1 cellular context compared by ENCODE assay signal in the genomic region with DNA sequence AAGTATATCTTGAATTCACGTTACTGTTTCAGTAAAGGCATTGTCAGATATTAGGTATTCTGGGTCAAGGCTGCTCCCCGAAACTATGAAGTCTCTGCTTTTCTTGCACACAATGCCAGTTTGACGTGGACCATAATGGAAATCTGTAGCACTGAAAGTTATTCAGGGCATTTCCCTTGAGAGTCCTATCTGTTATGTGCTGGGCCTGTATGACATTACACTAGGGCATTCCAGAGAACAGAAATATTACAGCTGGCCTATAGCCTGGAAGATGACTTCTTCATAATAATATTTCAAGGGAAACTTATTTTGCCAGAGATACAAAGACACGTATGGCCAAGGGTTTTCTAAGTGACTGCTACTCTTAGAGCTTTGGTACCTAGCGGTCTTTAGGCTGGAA.
TF ChIP-seq lines count a peak whose summit lies in the region.

No MANE protein-coding gene starts in this region.

TF ChIP-seq in IMR-90, 13 proteins besides CTCF, POLR2A, EP300 and RAD21:
- no peak for TF ChIP-seq SMC3 (IDR thresholded peaks at IDR 0.05; ENCODE audit: low read depth, low read length)
- no peak for TF ChIP-seq NFE2L2 (IDR thresholded peaks at IDR 0.05; ENCODE audit: low read depth, low read length)
- TF ChIP-seq BHLHE40 (IDR thresholded peaks at IDR 0.05; ENCODE audit: low read depth, low read length), result no peak
- no peak for TF ChIP-seq MXI1 (IDR thresholded peaks at IDR 0.05; ENCODE audit: borderline replicate concordance, low read depth, low read length)
